ENCODE assay signal across 1 cellular context in genomic region chr13:99985886-99986527, GRCh38.
TF ChIP-seq lines count a peak whose summit lies in the region.

No MANE protein-coding gene starts in this region.

TF ChIP-seq in K562, 482 proteins besides CTCF, POLR2A, EP300 and RAD21:
- TF ChIP-seq, protein P1, sequence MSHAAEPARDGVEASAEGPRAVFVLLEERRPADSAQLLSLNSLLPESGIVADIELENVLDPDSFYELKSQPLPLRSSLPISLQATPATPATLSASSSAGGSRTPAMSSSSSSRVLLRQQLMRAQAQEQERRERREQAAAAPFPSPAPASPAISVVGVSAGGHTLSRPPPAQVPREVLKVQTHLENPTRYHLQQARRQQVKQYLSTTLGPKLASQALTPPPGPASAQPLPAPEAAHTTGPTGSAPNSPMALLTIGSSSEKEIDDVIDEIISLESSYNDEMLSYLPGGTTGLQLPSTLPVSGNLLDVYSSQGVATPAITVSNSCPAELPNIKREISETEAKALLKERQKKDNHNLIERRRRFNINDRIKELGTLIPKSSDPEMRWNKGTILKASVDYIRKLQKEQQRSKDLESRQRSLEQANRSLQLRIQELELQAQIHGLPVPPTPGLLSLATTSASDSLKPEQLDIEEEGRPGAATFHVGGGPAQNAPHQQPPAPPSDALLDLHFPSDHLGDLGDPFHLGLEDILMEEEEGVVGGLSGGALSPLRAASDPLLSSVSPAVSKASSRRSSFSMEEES (CRISPR knock-in tag; IDR thresholded peaks at IDR 0.05), result no peak
- TF ChIP-seq, protein P2, sequence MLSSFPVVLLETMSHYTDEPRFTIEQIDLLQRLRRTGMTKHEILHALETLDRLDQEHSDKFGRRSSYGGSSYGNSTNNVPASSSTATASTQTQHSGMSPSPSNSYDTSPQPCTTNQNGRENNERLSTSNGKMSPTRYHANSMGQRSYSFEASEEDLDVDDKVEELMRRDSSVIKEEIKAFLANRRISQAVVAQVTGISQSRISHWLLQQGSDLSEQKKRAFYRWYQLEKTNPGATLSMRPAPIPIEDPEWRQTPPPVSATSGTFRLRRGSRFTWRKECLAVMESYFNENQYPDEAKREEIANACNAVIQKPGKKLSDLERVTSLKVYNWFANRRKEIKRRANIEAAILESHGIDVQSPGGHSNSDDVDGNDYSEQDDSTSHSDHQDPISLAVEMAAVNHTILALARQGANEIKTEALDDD (IDR thresholded peaks at IDR 0.05), result no peak
- TF ChIP-seq ZNF551 (CRISPR knock-in tag; IDR thresholded peaks at IDR 0.05) (no peak), TARDBP (IDR thresholded peaks at IDR 0.05) (no peak), CHAMP1 (IDR thresholded peaks at IDR 0.05) (no peak), CAMTA2 (CRISPR knock-in tag; conservative IDR thresholded peaks at IDR 0.05) (no peak), HSF4 (CRISPR knock-in tag; IDR thresholded peaks at IDR 0.05; ENCODE audit: borderline replicate concordance) (no peak), ATF2 (CRISPR knock-in tag; IDR thresholded peaks at IDR 0.05) (no peak), RCOR1 (IDR thresholded peaks at IDR 0.05; ENCODE audit: borderline replicate concordance in 1 of 2, low read depth in 2 of 2, low read length in 2 of 2) (no peak), ZNF785 (CRISPR knock-in tag; IDR thresholded peaks at IDR 0.05) (no peak), ZNF133 (CRISPR knock-in tag; IDR thresholded peaks at IDR 0.05) (no peak)
- TF ChIP-seq, protein P3, sequence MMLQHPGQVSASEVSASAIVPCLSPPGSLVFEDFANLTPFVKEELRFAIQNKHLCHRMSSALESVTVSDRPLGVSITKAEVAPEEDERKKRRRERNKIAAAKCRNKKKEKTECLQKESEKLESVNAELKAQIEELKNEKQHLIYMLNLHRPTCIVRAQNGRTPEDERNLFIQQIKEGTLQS (IDR thresholded peaks at IDR 0.05), result no peak
- TF ChIP-seq, protein P3 (CRISPR knock-in tag; conservative IDR thresholded peaks at IDR 0.05), result no peak
